ENCODE assay signal across 8 cellular contexts in the genomic region with DNA sequence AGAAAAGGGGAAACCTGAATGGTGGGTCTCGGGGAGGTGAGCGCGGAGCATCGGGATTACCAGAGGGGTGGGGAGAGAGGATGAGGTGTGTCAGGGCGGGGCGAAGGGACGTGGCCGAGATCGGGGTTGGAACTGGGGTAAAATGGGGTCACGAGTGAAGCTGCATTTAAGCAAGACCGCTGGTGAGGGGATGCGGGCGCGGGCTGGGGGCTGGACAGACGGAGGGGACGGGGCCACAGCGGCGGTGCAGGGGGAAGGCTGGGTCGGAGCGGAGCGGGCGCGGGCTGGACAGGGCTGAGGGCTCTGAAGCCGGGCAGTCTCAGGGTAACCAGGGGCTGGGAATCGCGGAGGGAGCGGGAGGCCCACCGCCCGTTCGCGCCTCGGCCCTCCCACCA.
DNase-seq lines count a peak whose midpoint lies in the region; ATAC-seq, FAIRE-seq and TF ChIP-seq lines count a peak whose summit lies in the region.
"Not testable (repeated sequence)": the region's sequence is repeated elsewhere in the genome, so short reads cannot be mapped to it uniquely, and the experiment has no call there.

No MANE protein-coding gene starts in this region.

- peak overlapping the region in 1 of 2 donors; percentile 58 for H3K9ac ChIP-seq in kidney (ENCODE audit: low read length in 2 of 2)

- FAIRE-seq in kidney (lab: Jason Lieb, UNC) = not testable (repeated sequence)

- not testable (repeated sequence) for H3K36me3 ChIP-seq in kidney (ENCODE audit: control insufficient read depth in 1 of 2, insufficient read depth in 2 of 2, low read length in 2 of 2); sigmoid colon

- H3K27me3 ChIP-seq in sigmoid colon = not testable (repeated sequence)

- intact Hi-C loops in kidney (cut with DNase I); sigmoid colon (cut with DNase I): not testable (repeated sequence)

- H3K4me3 ChIP-seq in AG10803 (ENCODE audit: low read length) = peak overlapping the region; percentile 66
- H3K4me3 ChIP-seq in kidney (ENCODE audit: low read length in 2 of 2) = peak overlapping the region; percentile 62 to 65
- peak overlapping the region; percentile 63 to 79 (median 66) for H3K4me3 ChIP-seq in sigmoid colon

- TF ChIP-seq POLR2A in sigmoid colon (IDR thresholded peaks at IDR 0.05) = not testable (repeated sequence)

- H3K9me3 ChIP-seq in kidney (ENCODE audit: control insufficient read depth in 1 of 2, low read length in 2 of 2); sigmoid colon: not testable (repeated sequence)

- 0 to 1% methylated on average over 26 to 31 of the region's 32 CpGs for WGBS in sigmoid colon, 2 donors

- DNase-seq in AG10803 (ENCODE audit: low read depth) = peak; percentile 9
- peak; percentile 40 for DNase-seq in NCI-H69 (lab: John Stamatoyannopoulos, UW)
- peak; percentile 2 for DNase-seq in activated T-cell treated with anti-CD3 and anti-CD28 coated beads for 1 hour (ENCODE audit: low read depth)
- peak; percentile 9 for DNase-seq in effector CD8-positive, alpha-beta T cell (lab: John Stamatoyannopoulos, UW)
- peak; percentile 78 for DNase-seq in kidney
- not testable (repeated sequence) for DNase-seq in sigmoid colon

- H3K27ac ChIP-seq in kidney (ENCODE audit: low read depth in 2 of 2, low read length in 2 of 2) (peak overlapping the region in 1 of 2 donors; percentile 53), sigmoid colon (peak overlapping the region; percentile 82 to 87 (median 86))

- not testable (repeated sequence) for TF ChIP-seq EP300 in sigmoid colon (IDR thresholded peaks at IDR 0.05)

- TF ChIP-seq CTCF in AG10803 (conservative IDR thresholded peaks at IDR 0.05; ENCODE audit: low read length); kidney (IDR thresholded peaks at IDR 0.05; ENCODE audit: borderline replicate concordance, extremely low read depth, insufficient read depth); sigmoid colon (IDR thresholded peaks at IDR 0.05): not testable (repeated sequence)

- not testable (repeated sequence) for H3K4me1 ChIP-seq in kidney (ENCODE audit: control insufficient read depth in 1 of 2, insufficient read depth in 1 of 2, low read depth in 1 of 2, low read length in 2 of 2)
- H3K4me1 ChIP-seq in sigmoid colon = peaks cover 0 to 13% (median 0%) of the 10 kb centered on the region in 4 donors

- ATAC-seq in GM19324 (IDR thresholded peaks at IDR 0.05; ENCODE audit: low FRiP score, unreplicated experiment) = peak; percentile 32
- ATAC-seq in HG02943 (IDR thresholded peaks at IDR 0.05; ENCODE audit: low read depth, unreplicated experiment) = peak; percentile 42
